ENCODE assay signal across 18 cellular contexts in the genomic region with DNA sequence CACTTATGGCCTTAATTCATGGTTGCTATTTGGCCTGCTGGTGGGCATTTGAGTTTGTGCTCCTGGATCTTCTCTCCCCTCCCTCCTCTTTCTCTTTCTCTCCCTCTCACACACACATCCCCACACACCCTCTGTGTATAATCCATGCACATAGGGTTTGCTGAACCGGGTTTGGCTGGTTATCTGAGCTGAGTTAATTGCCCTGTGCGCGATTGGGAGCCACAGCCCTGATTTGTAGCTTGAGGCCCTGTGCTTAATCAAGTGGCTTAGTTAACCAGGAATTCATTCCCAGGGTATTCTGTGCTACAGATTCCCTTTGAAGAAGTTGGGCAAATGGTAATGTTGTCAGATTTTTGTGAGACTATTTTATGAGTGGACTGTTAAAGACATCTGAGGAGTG. TPM values are rescaled to one million over a fixed set of nuclear protein-coding genes. Genes with fewer than 3 reads are reported as not detected.
DNase-seq lines count a peak whose midpoint lies in the region; FAIRE-seq and TF ChIP-seq lines count a peak whose summit lies in the region.
"Had no signal": no experiment of that assay in that cellular context is flagged by ENCODE, and none has a peak within 500 bp of the region (broad histone marks: within the 10 kb centered on the region; RNA-seq: fewer than 3 reads in every experiment).

No MANE protein-coding gene starts in this region.

- H3K9me3 ChIP-seq in adipocyte (ENCODE audit: control insufficient read depth, low read length), result no peaks in the 10 kb centered on the region
- no peaks in the 10 kb centered on the region for H3K9me3 ChIP-seq in kidney (ENCODE audit: control insufficient read depth in 1 of 2, low read length in 2 of 2)

- H3K36me3 ChIP-seq in adipocyte (ENCODE audit: control insufficient read depth, insufficient read depth, low read length, severe bottlenecking) (no peaks in the 10 kb centered on the region), kidney (ENCODE audit: control insufficient read depth in 1 of 2, insufficient read depth in 2 of 2, low read length in 2 of 2) (no peaks in the 10 kb centered on the region)

- no peak overlapping the region for H3K4me3 ChIP-seq in adipocyte (ENCODE audit: low read length)
- no peak overlapping the region for H3K4me3 ChIP-seq in retinal pigment epithelial cell (ENCODE audit: low read length)
- no peak overlapping the region for H3K4me3 ChIP-seq in kidney (ENCODE audit: low read length in 2 of 2)

- H3K4me1 ChIP-seq in adipocyte (ENCODE audit: control insufficient read depth, insufficient read depth, low read length), result peaks cover 39% of the 10 kb centered on the region
- H3K4me1 ChIP-seq in kidney (ENCODE audit: control insufficient read depth in 1 of 2, insufficient read depth in 1 of 2, low read depth in 1 of 2, low read length in 2 of 2), result peaks cover 4 to 5% of the 10 kb centered on the region in 2 donors

- intact Hi-C loops in kidney (cut with DNase I), result no loop called here

- no peaks in the 10 kb centered on the region for H3K27me3 ChIP-seq in adipocyte (replicated peaks; ENCODE audit: control insufficient read depth, insufficient read depth, low read length)

- FAIRE-seq in kidney (lab: Jason Lieb, UNC) (no peak), frontal cortex (lab: Jason Lieb, UNC) (no peak)
- FAIRE-seq: endothelial cell of umbilical vein had no signal

- H3K27ac ChIP-seq in kidney (ENCODE audit: low read depth in 2 of 2, low read length in 2 of 2), result no peak overlapping the region
- H3K27ac ChIP-seq: C4-2B, HL-60 had no signal

- peak; percentile 51 for DNase-seq in EH (ENCODE audit: low read depth)
- DNase-seq in adipocyte (ENCODE audit: low read depth), result no peak
- peak; percentile 51 for DNase-seq in left kidney (ENCODE audit: low read depth, low spot score)
- DNase-seq in retinal pigment epithelial cell (ENCODE audit: low read depth), result peak; percentile 22
- DNase-seq in kidney, result no peak
- no peak for DNase-seq in NCI-H146 (lab: John Stamatoyannopoulos, UW)
- DNase-seq in Kasumi-1 (lab: John Stamatoyannopoulos, UW), result no peak
- no peak for DNase-seq in frontal cortex (ENCODE audit: low spot score in 2 of 2)
- DNase-seq: activated CD8-positive, alpha-beta memory T cell treated with anti-CD3 and anti-CD28 coated beads, Interleukin-2, amount 10 ng/mL, durations not matched to agents 7 days and 5 days; GF-D8; left cardiac atrium; NCI-H187 treated with DMSO at 0.1 percent for 48 hours; NCI-H524; stimulated activated CD4-positive, alpha-beta T cell treated with anti-CD3 and anti-CD28 coated beads, Interleukin-4, amount 100 ng/mL, for 1 hour; SW 1271 had no signal

- H3K9ac ChIP-seq in adipocyte (ENCODE audit: low read length), result peak overlapping the region; percentile 52
- no peak overlapping the region for H3K9ac ChIP-seq in kidney (ENCODE audit: low read length in 2 of 2)

- TF ChIP-seq CTCF in retinal pigment epithelial cell (conservative IDR thresholded peaks at IDR 0.05; ENCODE audit: low read depth, low read length), result no peak
- no peak for TF ChIP-seq CTCF in kidney (IDR thresholded peaks at IDR 0.05; ENCODE audit: borderline replicate concordance, extremely low read depth, insufficient read depth)

RNA-seq across cellular contexts. Expression of gene PARD3B, which starts 6.2 kb away (rescaled TPM):
- total RNA-seq in kidney (29.6 TPM), frontal cortex (4.5 TPM)
- polyA plus RNA-seq in kidney (ENCODE audit: insufficient read depth, low read depth, low replicate concordance), result 5.3 TPM

Comparison
In these comparisons a context has a peak if more than half of its experiments do, and no peak if none do; other contexts are left out.
1. DNase-seq: peak in EH (single experiment), left kidney (single experiment) and retinal pigment epithelial cell (single experiment); none in adipocyte (single experiment), kidney (single experiment), NCI-H146 (single experiment), Kasumi-1 (0 of 2) and frontal cortex (0 of 2).